ENCODE assay signal across 9 cellular contexts in genomic region chr20:50837532-50838321, GRCh38. TPM values are rescaled to one million over a fixed set of nuclear protein-coding genes. Genes with fewer than 3 reads are reported as not detected.
DNase-seq lines count a peak whose midpoint lies in the region; ATAC-seq, FAIRE-seq and TF ChIP-seq lines count a peak whose summit lies in the region.
"Had no signal": no experiment of that assay in that cellular context is flagged by ENCODE, and none has a peak within 500 bp of the region (broad histone marks: within the 10 kb centered on the region; RNA-seq: fewer than 3 reads in every experiment).

No MANE protein-coding gene starts in this region.

- peaks cover 3% of the 10 kb centered on the region for H3K36me3 ChIP-seq in bronchial epithelial cell (ENCODE audit: control insufficient read depth, insufficient read depth, low read length)
- H3K36me3 ChIP-seq in rectal smooth muscle tissue (ENCODE audit: control insufficient read depth, insufficient read depth, low read length) = no peaks in the 10 kb centered on the region

- intact Hi-C loops in activated CD4-positive, alpha-beta T cell treated with anti-CD3 and anti-CD28 coated beads for 36 hours (cut with DNase I, micrococcal nuclease) = no loop called here
- intact Hi-C loops in activated CD4-positive, alpha-beta T cell treated with anti-CD3 and anti-CD28 coated beads, Interleukin-2, amount 10 ng/mL, durations not matched to agents 24 days and 14 days (cut with micrococcal nuclease) = no loop called here

- CTCF ChIA-PET in activated CD4-positive, alpha-beta T cell treated with anti-CD3 and anti-CD28 coated beads for 36 hours (lab: Charles Lee) = interaction anchor here (0.6 to 0.7 kb wide), 2 partner anchors 55 to 655 kb away, joined by 3 to 4 read pairs; no protein-coding TSS in a partner anchor

- no peaks in the 10 kb centered on the region for H3K27me3 ChIP-seq in bronchial epithelial cell (ENCODE audit: control insufficient read depth, insufficient read depth, low read length)
- H3K27me3 ChIP-seq in rectal smooth muscle tissue (ENCODE audit: control insufficient read depth, insufficient read depth, low read length) = no peaks in the 10 kb centered on the region

- FAIRE-seq in bronchial epithelial cell (lab: Jason Lieb, UNC) = no peak
- FAIRE-seq: A204.1 had no signal

- H3K9me3 Mint-ChIP-seq in activated CD4-positive, alpha-beta T cell treated with anti-CD3 and anti-CD28 coated beads for 36 hours (ENCODE audit: low read depth) = no peaks in the 10 kb centered on the region
- no peaks in the 10 kb centered on the region for H3K9me3 Mint-ChIP-seq in activated CD4-positive, alpha-beta T cell treated with anti-CD3 and anti-CD28 coated beads, Interleukin-2, amount 10 ng/mL, durations not matched to agents 24 days and 14 days

- DNase-seq in activated CD4-positive, alpha-beta T cell treated with anti-CD3 and anti-CD28 coated beads for 36 hours = peak; percentile 21
- no peak for DNase-seq in activated CD4-positive, alpha-beta T cell treated with anti-CD3 and anti-CD28 coated beads, Interleukin-2, amount 10 ng/mL, durations not matched to agents 24 days and 14 days
- DNase-seq in bronchial epithelial cell (ENCODE audit: low read depth) (peak; percentile 58), iPS-NIHi11 (ENCODE audit: low spot score) (no peak), CD1c-positive myeloid dendritic cell (ENCODE audit: extremely low spot score) (no peak), kidney tubule cell (ENCODE audit: low spot score) (no peak)

- no peak overlapping the region for H3K4me3 Mint-ChIP-seq in activated CD4-positive, alpha-beta T cell treated with anti-CD3 and anti-CD28 coated beads for 36 hours
- no peak overlapping the region for H3K4me3 Mint-ChIP-seq in activated CD4-positive, alpha-beta T cell treated with anti-CD3 and anti-CD28 coated beads, Interleukin-2, amount 10 ng/mL, durations not matched to agents 24 days and 14 days

- H3K4me3 ChIP-seq in bronchial epithelial cell (ENCODE audit: low read depth, low read length) = no peak overlapping the region
- H3K4me3 ChIP-seq in rectal smooth muscle tissue (ENCODE audit: low read length) = no peak overlapping the region

- peaks cover 3% of the 10 kb centered on the region for H3K4me1 Mint-ChIP-seq in activated CD4-positive, alpha-beta T cell treated with anti-CD3 and anti-CD28 coated beads for 36 hours
- peaks cover 5% of the 10 kb centered on the region for H3K4me1 Mint-ChIP-seq in activated CD4-positive, alpha-beta T cell treated with anti-CD3 and anti-CD28 coated beads, Interleukin-2, amount 10 ng/mL, durations not matched to agents 24 days and 14 days

- H3K9ac ChIP-seq in rectal smooth muscle tissue (ENCODE audit: low read length) = no peak overlapping the region

- peak overlapping the region; percentile 75 for H3K27ac ChIP-seq in rectal smooth muscle tissue (ENCODE audit: low read depth, low read length)

- peaks cover 4% of the 10 kb centered on the region for H3K4me1 ChIP-seq in rectal smooth muscle tissue (ENCODE audit: control insufficient read depth, insufficient read depth, low read length)

- no peaks in the 10 kb centered on the region for H3K27me3 Mint-ChIP-seq in activated CD4-positive, alpha-beta T cell treated with anti-CD3 and anti-CD28 coated beads for 36 hours
- no peaks in the 10 kb centered on the region for H3K27me3 Mint-ChIP-seq in activated CD4-positive, alpha-beta T cell treated with anti-CD3 and anti-CD28 coated beads, Interleukin-2, amount 10 ng/mL, durations not matched to agents 24 days and 14 days

- POLR2A ChIA-PET in activated CD4-positive, alpha-beta T cell treated with anti-CD3 and anti-CD28 coated beads for 36 hours (lab: Charles Lee) = interaction anchor here (0.5 kb wide), 1 partner anchor 460 kb away, joined by 3 read pairs; no protein-coding TSS in a partner anchor

- ATAC-seq in activated CD4-positive, alpha-beta T cell treated with anti-CD3 and anti-CD28 coated beads for 36 hours = peak; percentile 47
- peak; percentile 61 for ATAC-seq in HG03442 (IDR thresholded peaks at IDR 0.05; ENCODE audit: unreplicated experiment)

- TF ChIP-seq CTCF in bronchial epithelial cell (IDR thresholded peaks at IDR 0.05; ENCODE audit: insufficient read depth, low read length, severe bottlenecking) = no peak

- H3K27ac Mint-ChIP-seq in activated CD4-positive, alpha-beta T cell treated with anti-CD3 and anti-CD28 coated beads for 36 hours = no peak overlapping the region
- H3K27ac Mint-ChIP-seq in activated CD4-positive, alpha-beta T cell treated with anti-CD3 and anti-CD28 coated beads, Interleukin-2, amount 10 ng/mL, durations not matched to agents 24 days and 14 days = no peak overlapping the region

- H3K36me3 Mint-ChIP-seq in activated CD4-positive, alpha-beta T cell treated with anti-CD3 and anti-CD28 coated beads for 36 hours (ENCODE audit: low read depth) = peaks cover 5% of the 10 kb centered on the region
- no peaks in the 10 kb centered on the region for H3K36me3 Mint-ChIP-seq in activated CD4-positive, alpha-beta T cell treated with anti-CD3 and anti-CD28 coated beads, Interleukin-2, amount 10 ng/mL, durations not matched to agents 24 days and 14 days (ENCODE audit: low read depth)

RNA-seq across cellular contexts. Expression of gene BCAS4, which starts 42.9 kb away (rescaled TPM):
- 10 to 100 TPM; 11.6 to 17.0 TPM for total RNA-seq in activated CD4-positive, alpha-beta T cell treated with anti-CD3 and anti-CD28 coated beads for 36 hours
- total RNA-seq in activated CD4-positive, alpha-beta T cell treated with anti-CD3 and anti-CD28 coated beads, Interleukin-2, amount 10 ng/mL, durations not matched to agents 24 days and 14 days = 7.2 and 8.4 TPM in 2 replicates
- total RNA-seq in bronchial epithelial cell = 5.5 and 12.2 TPM in 2 replicates

Comparison
In these comparisons a context has a peak if more than half of its experiments do, and no peak if none do; other contexts are left out.
1. DNase-seq: peak in activated CD4-positive, alpha-beta T cell treated with anti-CD3 and anti-CD28 coated beads for 36 hours (single experiment) and bronchial epithelial cell (single experiment); none in activated CD4-positive, alpha-beta T cell treated with anti-CD3 and anti-CD28 coated beads, Interleukin-2, amount 10 ng/mL, durations not matched to agents 24 days and 14 days (single experiment), iPS-NIHi11 (single experiment), CD1c-positive myeloid dendritic cell (single experiment) and kidney tubule cell (single experiment).